In genomic region chr3:111578867-111579266, GRCh38 we compare ENCODE assay signal across 33 cellular contexts. TPM values are rescaled to one million over a fixed set of nuclear protein-coding genes. Genes with fewer than 3 reads are reported as not detected.
DNase-seq lines count a peak whose midpoint lies in the region; ATAC-seq and TF ChIP-seq lines count a peak whose summit lies in the region.
"Had no signal": no experiment of that assay in that cellular context is flagged by ENCODE, and none has a peak within 500 bp of the region (broad histone marks: within the 10 kb centered on the region; RNA-seq: fewer than 3 reads in every experiment).

No MANE protein-coding gene starts in this region.

- no peaks in the 10 kb centered on the region for H3K27me3 ChIP-seq in CD8-positive, alpha-beta T cell (ENCODE audit: insufficient read depth, low read length)
- H3K27me3 ChIP-seq: colonic mucosa, foreskin keratinocyte, left lung, pancreas, right atrium auricular region, thyroid gland had no signal

- H3K9me3 ChIP-seq in CD8-positive, alpha-beta T cell (ENCODE audit: low read length) = no peaks in the 10 kb centered on the region
- H3K9me3 ChIP-seq: colonic mucosa, heart right ventricle, left lung, pancreas, right atrium auricular region, thyroid gland had no signal

- no peak for ATAC-seq in CD8-positive, alpha-beta T cell
- ATAC-seq in activated naive CD4-positive, alpha-beta T cell treated with anti-CD3 and anti-CD28 coated beads, Interleukin-2, amount 50 U/mL, for 72 hours = no peak
- no peak for ATAC-seq in natural killer cell treated with Interleukin-12 subunit alpha and Interleukin-12 subunit beta and Interleukin-15 and Interleukin-18, amount 100 ng/mL, for 72 hours
- ATAC-seq: esophagus mucosa; heart right ventricle; left lung; naive thymus-derived CD8-positive, alpha-beta T cell; Panc1; pancreas had no signal

- peak overlapping the region; percentile 38 for H3K27ac Mint-ChIP-seq in T-helper 2 cell treated with Interferon-gamma antibody and Interleukin-4, amounts not matched to agents 5 μg/mL and 100 μg/mL, for 36 hours
- peak overlapping the region; percentile 53 for H3K27ac Mint-ChIP-seq in CD8-positive, alpha-beta T cell
- peak overlapping the region; percentile 75 to 83 for H3K27ac Mint-ChIP-seq in activated naive CD4-positive, alpha-beta T cell treated with anti-CD3 and anti-CD28 coated beads, Interleukin-2, amount 50 U/mL, for 72 hours
- peak overlapping the region; percentile 62 to 64 for H3K27ac Mint-ChIP-seq in natural killer cell treated with Interleukin-12 subunit alpha and Interleukin-12 subunit beta and Interleukin-15 and Interleukin-18, amount 100 ng/mL, for 72 hours

- H3K27ac ChIP-seq in CD8-positive, alpha-beta T cell (ENCODE audit: low read depth, low read length) = no peak overlapping the region
- H3K27ac ChIP-seq: colonic mucosa, foreskin keratinocyte, heart right ventricle, HL-60, left lung, pancreas, right atrium auricular region had no signal

- peaks cover 14% of the 10 kb centered on the region for H3K36me3 ChIP-seq in CD8-positive, alpha-beta T cell (ENCODE audit: insufficient read depth, low read length)
- H3K36me3 ChIP-seq: colonic mucosa, heart right ventricle, left lung, pancreas, right atrium auricular region, thyroid gland had no signal

- peaks cover 6% of the 10 kb centered on the region for H3K4me1 ChIP-seq in CD8-positive, alpha-beta T cell (ENCODE audit: insufficient read depth, low read length)
- H3K4me1 ChIP-seq: colonic mucosa, heart right ventricle, left lung, pancreas, right atrium auricular region had no signal

- POLR2A ChIA-PET in CD8-positive, alpha-beta T cell (lab: Charles Lee) = interaction anchor here (1.3 kb wide), 1 partner anchor 29 kb away, joined by 5 read pairs; no protein-coding TSS in a partner anchor

- peaks cover 69% of the 10 kb centered on the region for H3K36me3 Mint-ChIP-seq in T-helper 2 cell treated with Interferon-gamma antibody and Interleukin-4, amounts not matched to agents 5 μg/mL and 100 μg/mL, for 36 hours (ENCODE audit: low read depth)
- peaks cover 80% of the 10 kb centered on the region for H3K36me3 Mint-ChIP-seq in CD8-positive, alpha-beta T cell
- peaks cover 37 to 89% of the 10 kb centered on the region in 2 donors for H3K36me3 Mint-ChIP-seq in activated naive CD4-positive, alpha-beta T cell treated with anti-CD3 and anti-CD28 coated beads, Interleukin-2, amount 50 U/mL, for 72 hours
- H3K36me3 Mint-ChIP-seq in natural killer cell treated with Interleukin-12 subunit alpha and Interleukin-12 subunit beta and Interleukin-15 and Interleukin-18, amount 100 ng/mL, for 72 hours = peaks cover 49% of the 10 kb centered on the region

- CTCF ChIA-PET in CD8-positive, alpha-beta T cell (lab: Charles Lee) = interaction anchor here (0.8 to 1.2 kb wide), 6 partner anchors 10 to 389 kb away, joined by 3 to 5 read pairs (median 3); no protein-coding TSS in a partner anchor

- no peak overlapping the region for H3K4me3 Mint-ChIP-seq in T-helper 2 cell treated with Interferon-gamma antibody and Interleukin-4, amounts not matched to agents 5 μg/mL and 100 μg/mL, for 36 hours
- H3K4me3 Mint-ChIP-seq in CD8-positive, alpha-beta T cell = no peak overlapping the region
- H3K4me3 Mint-ChIP-seq in natural killer cell treated with Interleukin-12 subunit alpha and Interleukin-12 subunit beta and Interleukin-15 and Interleukin-18, amount 100 ng/mL, for 72 hours = no peak overlapping the region
- H3K4me3 Mint-ChIP-seq: activated CD4-positive, alpha-beta T cell treated with anti-CD3 and anti-CD28 coated beads, Interleukin-2, amount 10 ng/mL, durations not matched to agents 7 days and 5 days; naive thymus-derived CD8-positive, alpha-beta T cell had no signal

- DNase-seq in T-helper 2 cell treated with Interferon-gamma antibody and Interleukin-4, amounts not matched to agents 5 μg/mL and 100 μg/mL, for 36 hours (ENCODE audit: low spot score) = no peak
- DNase-seq in T-helper 2 cell (no peak), anterior cingulate cortex (lab: John Stamatoyannopoulos, UW) (no peak), occipital lobe (lab: John Stamatoyannopoulos, UW) (no peak), mesenteric fat pad (ENCODE audit: low spot score) (no peak)
- no peak for DNase-seq in CD8-positive, alpha-beta T cell
- no peak for DNase-seq in activated naive CD4-positive, alpha-beta T cell treated with anti-CD3 and anti-CD28 coated beads, Interleukin-2, amount 50 U/mL, for 72 hours (ENCODE audit: low spot score in 2 of 2)
- no peak for DNase-seq in natural killer cell treated with Interleukin-12 subunit alpha and Interleukin-12 subunit beta and Interleukin-15 and Interleukin-18, amount 100 ng/mL, for 72 hours (ENCODE audit: low spot score)
- DNase-seq: 8988T; activated CD4-positive, alpha-beta T cell treated with anti-CD3 and anti-CD28 coated beads, Interleukin-2, amount 10 ng/mL, durations not matched to agents 7 days and 5 days; colonic mucosa; DMS153; effector memory CD4-positive, alpha-beta T cell; foreskin keratinocyte; heart right ventricle; left lung; midbrain; naive thymus-derived CD8-positive, alpha-beta T cell; NCI-H1048; NCI-H1694 treated with DMSO at 0.1 percent for 48 hours; NCI-H2171; NCI-H524; NK-92 treated with Interleukin-12 subunit alpha and Interleukin-12 subunit beta, amount 100 ng/mL, for 24 hours; pancreas; stimulated activated CD4-positive, alpha-beta T cell treated with anti-CD3 and anti-CD28 coated beads, Interleukin-4, amount 100 ng/mL, for 1 hour; stimulated activated naive CD4-positive, alpha-beta T cell treated with Interleukin-2 at 50 U/mL for 16 hours; thyroid gland had no signal

- no peaks in the 10 kb centered on the region for H3K9me3 Mint-ChIP-seq in T-helper 2 cell treated with Interferon-gamma antibody and Interleukin-4, amounts not matched to agents 5 μg/mL and 100 μg/mL, for 36 hours
- no peaks in the 10 kb centered on the region for H3K9me3 Mint-ChIP-seq in CD8-positive, alpha-beta T cell
- H3K9me3 Mint-ChIP-seq in activated naive CD4-positive, alpha-beta T cell treated with anti-CD3 and anti-CD28 coated beads, Interleukin-2, amount 50 U/mL, for 72 hours = no peaks in the 10 kb centered on the region
- no peaks in the 10 kb centered on the region for H3K9me3 Mint-ChIP-seq in natural killer cell treated with Interleukin-12 subunit alpha and Interleukin-12 subunit beta and Interleukin-15 and Interleukin-18, amount 100 ng/mL, for 72 hours
- H3K9me3 Mint-ChIP-seq: naive thymus-derived CD8-positive, alpha-beta T cell had no signal

- no peaks in the 10 kb centered on the region for H3K27me3 Mint-ChIP-seq in T-helper 2 cell treated with Interferon-gamma antibody and Interleukin-4, amounts not matched to agents 5 μg/mL and 100 μg/mL, for 36 hours (ENCODE audit: low read depth)
- no peaks in the 10 kb centered on the region for H3K27me3 Mint-ChIP-seq in CD8-positive, alpha-beta T cell (ENCODE audit: low read depth)
- no peaks in the 10 kb centered on the region for H3K27me3 Mint-ChIP-seq in natural killer cell treated with Interleukin-12 subunit alpha and Interleukin-12 subunit beta and Interleukin-15 and Interleukin-18, amount 100 ng/mL, for 72 hours
- H3K27me3 Mint-ChIP-seq: activated CD4-positive, alpha-beta T cell treated with anti-CD3 and anti-CD28 coated beads, Interleukin-2, amount 10 ng/mL, durations not matched to agents 7 days and 5 days; naive thymus-derived CD8-positive, alpha-beta T cell had no signal

- intact Hi-C loops in CD8-positive, alpha-beta T cell (cut with DNase I, micrococcal nuclease) = loop anchor here (2.0 to 10.0 kb wide), 4 partner anchors 37 to 386 kb away; partner anchors contain the start of gene CD96 (in 2 of the 2)

- H3K4me1 Mint-ChIP-seq in T-helper 2 cell treated with Interferon-gamma antibody and Interleukin-4, amounts not matched to agents 5 μg/mL and 100 μg/mL, for 36 hours (ENCODE audit: low read depth) = peaks cover 53% of the 10 kb centered on the region
- peaks cover 72% of the 10 kb centered on the region for H3K4me1 Mint-ChIP-seq in CD8-positive, alpha-beta T cell (ENCODE audit: low read depth)
- H3K4me1 Mint-ChIP-seq in natural killer cell treated with Interleukin-12 subunit alpha and Interleukin-12 subunit beta and Interleukin-15 and Interleukin-18, amount 100 ng/mL, for 72 hours (ENCODE audit: low read depth in 2 of 2) = peaks cover 51 to 52% of the 10 kb centered on the region in 2 donors

- TF ChIP-seq CTCF in CD8-positive, alpha-beta T cell (IDR thresholded peaks at IDR 0.05) = no peak

- H3K4me3 ChIP-seq in CD8-positive, alpha-beta T cell (ENCODE audit: low read depth, low read length) = no peak overlapping the region
- H3K4me3 ChIP-seq: colonic mucosa, heart right ventricle, left lung, pancreas, right atrium auricular region, thyroid gland had no signal

RNA-seq across cellular contexts. Expression of gene ZBED2, which starts 16.3 kb away (rescaled TPM):
- under 1 TPM; 0.19 to 0.22 TPM for total RNA-seq in CD8-positive, alpha-beta T cell
- total RNA-seq in activated naive CD4-positive, alpha-beta T cell treated with anti-CD3 and anti-CD28 coated beads, Interleukin-2, amount 50 U/mL, for 72 hours = 100 to 1,000 TPM; 306 to 517 TPM
- total RNA-seq in natural killer cell treated with Interleukin-12 subunit alpha and Interleukin-12 subunit beta and Interleukin-15 and Interleukin-18, amount 100 ng/mL, for 72 hours = 10 to 100 TPM in 1 of 2 donors, 1 to 10 TPM in 1; 5.7 to 70.2 TPM
- total RNA-seq in occipital lobe (not detected), mesenteric fat pad (not detected)
- total RNA-seq: G401, SK-MEL-5 had no signal

RNA-seq across cellular contexts. Expression of gene CD96, which starts 36.9 kb away (rescaled TPM):
- 100 to 1,000 TPM; 218 to 219 TPM for total RNA-seq in CD8-positive, alpha-beta T cell
- 10 to 100 TPM; 31.7 to 97.9 TPM for total RNA-seq in activated naive CD4-positive, alpha-beta T cell treated with anti-CD3 and anti-CD28 coated beads, Interleukin-2, amount 50 U/mL, for 72 hours
- total RNA-seq in natural killer cell treated with Interleukin-12 subunit alpha and Interleukin-12 subunit beta and Interleukin-15 and Interleukin-18, amount 100 ng/mL, for 72 hours = 100 to 1,000 TPM; 152 to 168 TPM
- total RNA-seq in occipital lobe (not detected), mesenteric fat pad (6.9 TPM)
- total RNA-seq: G401 had no signal
